ENCODE assay signal across 22 cellular contexts in genomic region chr2:29220506-29221270, GRCh38.
DNase-seq lines count a peak whose midpoint lies in the region; ATAC-seq and TF ChIP-seq lines count a peak whose summit lies in the region.
"Had no signal": no experiment of that assay in that cellular context is flagged by ENCODE, and none has a peak within 500 bp of the region (broad histone marks: within the 10 kb centered on the region; RNA-seq: fewer than 3 reads in every experiment).

No MANE protein-coding gene starts in this region.

- H2BK12ac ChIP-seq in neuronal stem cell (ENCODE audit: low read length), result no peak overlapping the region

- CTCF ChIA-PET in Calu3 (lab: Charles Lee), result no interaction called here
- CTCF ChIA-PET in HEK293 (lab: Yijun Ruan, JAX), result no interaction called here

- no peak overlapping the region for H4K91ac ChIP-seq in neuronal stem cell (ENCODE audit: low read depth, low read length, poor library complexity)

- H3K4ac ChIP-seq in neuronal stem cell (ENCODE audit: low read length), result no peak overlapping the region

- H3K27me3 ChIP-seq in neuronal stem cell (ENCODE audit: control insufficient read depth in 3 of 3, insufficient read depth in 3 of 3, low read depth in 1 of 3, low read length in 3 of 3) (peaks cover 0 to 2% (median 0%) of the 10 kb centered on the region in 3 experiments), thyroid gland (no peaks in the 10 kb centered on the region)
- H3K27me3 ChIP-seq: SJSA1 had no signal

- H3K9me3 ChIP-seq in HEK293 (ENCODE audit: control insufficient read depth, insufficient read depth, low read depth, low read length) (no peaks in the 10 kb centered on the region), neuronal stem cell (replicated peaks in 1 of 2; ENCODE audit: control insufficient read depth in 2 of 2, insufficient read depth in 1 of 2, low read depth in 1 of 2, low read length in 2 of 2) (peaks cover 0 to 2% of the 10 kb centered on the region in 2 donors), thyroid gland (no peaks in the 10 kb centered on the region)
- H3K9me3 ChIP-seq: SJSA1 had no signal

- TF ChIP-seq CTCF in Calu3 (IDR thresholded peaks at IDR 0.05; ENCODE audit: unreplicated experiment), result no peak
- TF ChIP-seq CTCF in HEK293 (tag by site-specific recombination; IDR thresholded peaks at IDR 0.05), result no peak
- TF ChIP-seq CTCF in thyroid gland (IDR thresholded peaks at IDR 0.05), result no peak

- no peak for TF ChIP-seq POLR2A in thyroid gland (IDR thresholded peaks at IDR 0.05)

- no peak overlapping the region for H2BK15ac ChIP-seq in neuronal stem cell (ENCODE audit: low read length)

- peak overlapping the region; percentile 21 for H3K27ac Mint-ChIP-seq in Calu3 (ENCODE audit: unreplicated experiment)

- H3K9me3 Mint-ChIP-seq in Calu3 (ENCODE audit: low read depth, unreplicated experiment), result no peaks in the 10 kb centered on the region

- peaks cover 56% of the 10 kb centered on the region for H3K36me3 Mint-ChIP-seq in Calu3 (ENCODE audit: insufficient read depth, unreplicated experiment)
- H3K36me3 Mint-ChIP-seq: CD8-positive, alpha-beta memory T cell had no signal

- no peak overlapping the region for H2BK120ac ChIP-seq in neuronal stem cell (ENCODE audit: low read depth, low read length)

- H3K18ac ChIP-seq in neuronal stem cell (ENCODE audit: low read length), result peak overlapping the region; percentile 49

- H2AK5ac ChIP-seq in neuronal stem cell (ENCODE audit: low read depth, low read length), result no peak overlapping the region

- H3K4me1 Mint-ChIP-seq in Calu3 (ENCODE audit: low read depth, unreplicated experiment), result peaks cover 7% of the 10 kb centered on the region
- H3K4me1 Mint-ChIP-seq: CD8-positive, alpha-beta memory T cell had no signal

- H2BK5ac ChIP-seq in neuronal stem cell (ENCODE audit: low read length), result no peak overlapping the region

- no peaks in the 10 kb centered on the region for H3K4me1 ChIP-seq in HEK293 (ENCODE audit: control insufficient read depth, insufficient read depth, low read length)
- H3K4me1 ChIP-seq in neuronal stem cell (ENCODE audit: control insufficient read depth in 2 of 2, insufficient read depth in 1 of 2, low read depth in 1 of 2, low read length in 2 of 2), result no peaks in the 10 kb centered on the region
- peaks cover 10 to 25% of the 10 kb centered on the region in 2 donors for H3K4me1 ChIP-seq in thyroid gland
- H3K4me1 ChIP-seq: SJSA1 had no signal

- H3K36me3 ChIP-seq in HEK293 (ENCODE audit: control insufficient read depth in 2 of 2, insufficient read depth in 1 of 2, low read length in 2 of 2) (no peaks in the 10 kb centered on the region), neuronal stem cell (replicated peaks in 1 of 2; ENCODE audit: control insufficient read depth in 2 of 2, insufficient read depth in 2 of 2, low read length in 2 of 2) (peaks cover 0 to 49% of the 10 kb centered on the region in 2 donors), thyroid gland (no peaks in the 10 kb centered on the region)
- H3K36me3 ChIP-seq: SJSA1 had no signal

- H3K79me1 ChIP-seq in neuronal stem cell (ENCODE audit: low read depth, low read length), result no peaks in the 10 kb centered on the region

- ATAC-seq in sciatic nerve, result no peak

- intact Hi-C loops in Calu3 (cut with micrococcal nuclease; ENCODE audit: unreplicated experiment) (no loop called here), thyroid gland (cut with DNase I) (no loop called here), sciatic nerve (cut with DNase I) (no loop called here)

- POLR2A ChIA-PET in HEK293 (lab: Yijun Ruan, JAX), result no interaction called here

- H2AFZ ChIP-seq in neuronal stem cell (ENCODE audit: low read length), result no peak overlapping the region
- H2AFZ ChIP-seq: PC-9 had no signal

- BruUV-seq in Calu3 (replicated peaks; lab: Mats Ljungman, UMichigan), result no TSS peak

- no peak overlapping the region for H3K4me2 ChIP-seq in neuronal stem cell (ENCODE audit: insufficient read depth, low read length, poor library complexity, severe bottlenecking)
- H3K4me2 ChIP-seq: PC-9 had no signal

- H3K14ac ChIP-seq in neuronal stem cell (ENCODE audit: low read length), result no peak overlapping the region

- no peak overlapping the region for H3K23ac ChIP-seq in neuronal stem cell (ENCODE audit: low read depth, low read length, poor library complexity)

- no peak overlapping the region for H3K9ac ChIP-seq in neuronal stem cell (ENCODE audit: low read depth, low read length, poor library complexity)

- H3K4me3 ChIP-seq in HEK293 (ENCODE audit: low read depth, low read length), result no peak overlapping the region
- no peak overlapping the region for H3K4me3 ChIP-seq in neuronal stem cell (ENCODE audit: low read length in 2 of 2)
- no peak overlapping the region for H3K4me3 ChIP-seq in thyroid gland (replicated peaks in 1 of 3)
- H3K4me3 ChIP-seq: PC-9, SJSA1 had no signal

- no peak for DNase-seq in Calu3
- DNase-seq in neuronal stem cell (ENCODE audit: low spot score), result no peak
- peak; percentile 34 to 38 for DNase-seq in thyroid gland
- DNase-seq in NCI-H526 (lab: John Stamatoyannopoulos, UW), result no peak
- no peak for DNase-seq in CD1c-positive myeloid dendritic cell (ENCODE audit: extremely low spot score)
- DNase-seq in sciatic nerve (ENCODE audit: low spot score), result no peak
- DNase-seq: C1 segment of cervical spinal cord; CD8-positive, alpha-beta memory T cell; DND-41; GOT3; HCEC 1CT; KBM-7; MV-4-11; NCI-H1105; NCI-H1436 treated with DMSO at 0.1 percent for 48 hours; NCI-H187 treated with DMSO at 0.1 percent for 48 hours; NCI-H524; Right ventricle myocardium superior; RPMI8226 had no signal

- H3K27ac ChIP-seq in HEK293 (ENCODE audit: extremely low read depth, low read depth, low read length) (no peak overlapping the region), neuronal stem cell (replicated peaks; ENCODE audit: low read length) (no peak overlapping the region), thyroid gland (no peak overlapping the region)
- H3K27ac ChIP-seq: PC-9, SJSA1 had no signal

- H3K27me3 Mint-ChIP-seq in Calu3 (ENCODE audit: unreplicated experiment), result peaks cover 8% of the 10 kb centered on the region

- no peak overlapping the region for H4K8ac ChIP-seq in neuronal stem cell (ENCODE audit: low read depth, low read length)

- WGBS in neuronal stem cell (ENCODE audit: extremely low coverage in 2 of 2, insufficient read length in 2 of 2, insufficient replicate concordance in 1 of 2), 2 donors, result no CpG with 5 or more reads among the region's 12 CpGs
- 71 to 80% methylated on average over 12 of the region's 12 CpGs for WGBS in thyroid gland, 2 donors

- no peak overlapping the region for H3K4me3 Mint-ChIP-seq in Calu3 (ENCODE audit: low read depth, unreplicated experiment)

TF ChIP-seq in HEK293, 187 proteins besides CTCF, POLR2A, EP300 and RAD21:
- TF ChIP-seq KLF8 (tag by site-specific recombination; IDR thresholded peaks at IDR 0.05) (no peak), ZIC2 (tag by site-specific recombination; IDR thresholded peaks at IDR 0.05) (peak; percentile 25; the same call in 1 of the 2 replicates)
TF ChIP-seq in HEK293: peak in this region for 1.

Comparison
In these comparisons a context has a peak if more than half of its experiments do, and no peak if none do; other contexts are left out.
1. DNase-seq: peak in thyroid gland (2 of 2); none in Calu3 (single experiment), neuronal stem cell (single experiment), NCI-H526 (0 of 2), CD1c-positive myeloid dendritic cell (single experiment) and sciatic nerve (single experiment).